ENCODE assay signal across 1 cellular context in genomic region chr14:50917449-50917848, GRCh38.
TF ChIP-seq lines count a peak whose summit lies in the region.

No MANE protein-coding gene starts in this region.

TF ChIP-seq in IMR-90, 13 proteins besides CTCF, POLR2A, EP300 and RAD21 (continued from another document):
- TF ChIP-seq USF2 (IDR thresholded peaks at IDR 0.05; ENCODE audit: low read depth, low read length) (no peak), MAFK (IDR thresholded peaks at IDR 0.05; ENCODE audit: low read depth, low read length) (no peak)
